ENCODE assay signal across 12 cellular contexts in genomic region chr9:70400107-70400892, GRCh38. TPM values are rescaled to one million over a fixed set of nuclear protein-coding genes. Genes with fewer than 3 reads are reported as not detected.
DNase-seq lines count a peak whose midpoint lies in the region; ATAC-seq and TF ChIP-seq lines count a peak whose summit lies in the region.
"Had no signal": no experiment of that assay in that cellular context is flagged by ENCODE, and none has a peak within 500 bp of the region (broad histone marks: within the 10 kb centered on the region; RNA-seq: fewer than 3 reads in every experiment).

No MANE protein-coding gene starts in this region.

- no peak overlapping the region for H3K4me3 ChIP-seq in heart left ventricle
- peak overlapping the region; percentile 28 for H3K4me3 ChIP-seq in coronary artery
- H3K4me3 ChIP-seq in parathyroid adenoma (ENCODE audit: low read depth, low read length) = no peak overlapping the region
- H3K4me3 ChIP-seq in body of pancreas = no peak overlapping the region

- H3K9ac ChIP-seq in parathyroid adenoma = no peak overlapping the region

- DNase-seq in heart left ventricle (no peak), Right ventricle myocardium inferior (ENCODE audit: missing footprints) (no peak), coronary artery (ENCODE audit: low spot score) (no peak), body of pancreas (no peak), OCI-M1 (lab: John Stamatoyannopoulos, UW) (no peak), NCI-H2171 (lab: John Stamatoyannopoulos, UW) (no peak)
- DNase-seq: DMS 273 treated with DMSO at 0.1 percent for 48 hours, NCI-H1694, upper lobe of left lung had no signal

- 60 to 64% (median 61%) methylated on average over 5 of the region's 5 CpGs for WGBS in heart left ventricle, 4 donors
- WGBS in body of pancreas, 2 donors = 81 to 87% methylated on average over 5 of the region's 5 CpGs

- H3K27ac ChIP-seq in heart left ventricle (peak overlapping the region in 9 of 12 donors; percentile 6 to 72 (median 37)), coronary artery (peak overlapping the region in 1 of 2 donors; percentile 30), parathyroid adenoma (peak overlapping the region; percentile 56), body of pancreas (no peak overlapping the region)

- H3K4me2 ChIP-seq in parathyroid adenoma (ENCODE audit: low read length) = no peak overlapping the region

- H3K4me1 ChIP-seq in heart left ventricle (peaks cover 40 to 99% (median 94%) of the 10 kb centered on the region in 12 donors), parathyroid adenoma (peaks cover 27% of the 10 kb centered on the region), body of pancreas (peaks cover 82% of the 10 kb centered on the region)

- H3K9me3 ChIP-seq in heart left ventricle (no peaks in the 10 kb centered on the region), parathyroid adenoma (ENCODE audit: control insufficient read depth, low read length) (no peaks in the 10 kb centered on the region), body of pancreas (no peaks in the 10 kb centered on the region)
- H3K9me3 ChIP-seq: esophagus muscularis mucosa, upper lobe of left lung had no signal

- no peaks in the 10 kb centered on the region for H3K36me3 ChIP-seq in heart left ventricle
- no peaks in the 10 kb centered on the region for H3K36me3 ChIP-seq in parathyroid adenoma (ENCODE audit: control insufficient read depth, insufficient read depth, low read length)
- H3K36me3 ChIP-seq in body of pancreas (replicated peaks in 1 of 2; ENCODE audit: insufficient read depth in 1 of 2, low read depth in 2 of 2) = no peaks in the 10 kb centered on the region
- H3K36me3 ChIP-seq: esophagus muscularis mucosa, upper lobe of left lung had no signal

- TF ChIP-seq POLR2A in heart left ventricle (IDR thresholded peaks at IDR 0.05) (no peak), body of pancreas (IDR thresholded peaks at IDR 0.05) (no peak)

- peaks cover 46% of the 10 kb centered on the region for H3K79me2 ChIP-seq in parathyroid adenoma

- intact Hi-C loops in heart left ventricle (cut with DNase I) = loop anchor here in 2 of 10 donors (5.0 to 10.0 kb wide), 2 partner anchors 43 to 205 kb away; no protein-coding TSS in a partner anchor
- intact Hi-C loops in Right ventricle myocardium inferior (cut with DNase I) = no loop called here
- intact Hi-C loops in body of pancreas (cut with DNase I) = loop anchor here (10.0 kb wide), 1 partner anchor 55 kb away; no protein-coding TSS in a partner anchor

- TF ChIP-seq CTCF in heart left ventricle (IDR thresholded peaks at IDR 0.05) (no peak), coronary artery (IDR thresholded peaks at IDR 0.05) (no peak), parathyroid adenoma (IDR thresholded peaks at IDR 0.05) (no peak), body of pancreas (IDR thresholded peaks at IDR 0.05) (no peak)

- H2AFZ ChIP-seq in parathyroid adenoma = no peak overlapping the region

- peak in 2 of 4 donors; percentile 13 to 16 for ATAC-seq in heart left ventricle
- ATAC-seq in Right ventricle myocardium inferior = no peak
- ATAC-seq in HG03457 (IDR thresholded peaks at IDR 0.05; ENCODE audit: unreplicated experiment) = no peak
- no peak for ATAC-seq in body of pancreas

- H3K27me3 ChIP-seq in heart left ventricle = no peaks in the 10 kb centered on the region
- H3K27me3 ChIP-seq in parathyroid adenoma (ENCODE audit: control insufficient read depth, insufficient read depth, low read length) = no peaks in the 10 kb centered on the region
- no peaks in the 10 kb centered on the region for H3K27me3 ChIP-seq in body of pancreas
- H3K27me3 ChIP-seq: esophagus muscularis mucosa, upper lobe of left lung had no signal

RNA-seq across cellular contexts. Expression of gene KLF9, which starts 14.2 kb away (rescaled TPM):
- total RNA-seq in heart left ventricle (10 to 100 TPM; 28.7 to 74.8 (median 46.0) TPM), Right ventricle myocardium inferior (52.6 TPM), body of pancreas (10 to 100 TPM; 38.1 to 63.6 TPM)
- 10 to 100 TPM; 25.8 to 53.6 TPM for polyA plus RNA-seq in heart left ventricle

Comparison
In these comparisons a context has a peak if more than half of its experiments do, and no peak if none do; other contexts are left out.
1. H3K27ac ChIP-seq: peak in heart left ventricle (9 of 12) and parathyroid adenoma (single experiment); none in body of pancreas (0 of 4).